8 cellular contexts compared by ENCODE assay signal in the genomic region with DNA sequence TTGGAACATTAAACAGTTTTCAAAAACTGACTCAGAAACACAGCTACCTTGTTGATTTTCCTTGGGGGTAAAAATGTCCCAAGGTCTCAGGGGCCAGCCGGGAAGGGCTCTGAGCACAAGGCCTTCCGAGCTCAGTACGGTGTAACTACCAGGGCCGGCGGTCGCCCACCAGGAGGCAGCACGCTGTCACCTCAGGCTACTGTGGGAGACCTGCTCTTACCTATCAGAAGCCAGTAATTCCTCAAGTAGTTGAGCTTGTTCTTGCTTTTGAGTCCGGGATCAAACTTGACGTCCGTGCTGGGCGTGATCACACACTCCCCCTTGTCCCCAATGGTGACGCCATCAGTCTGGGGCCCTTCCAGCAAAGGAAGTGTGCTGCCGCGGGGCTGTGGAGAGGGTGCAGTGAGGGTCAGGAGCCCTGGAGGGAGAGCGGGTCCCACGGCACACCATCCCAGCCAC. TPM values are rescaled to one million over a fixed set of nuclear protein-coding genes. Genes with fewer than 3 reads are reported as not detected.
DNase-seq lines count a peak whose midpoint lies in the region; ATAC-seq and TF ChIP-seq lines count a peak whose summit lies in the region.

No MANE protein-coding gene starts in this region.

- POLR2A ChIA-PET in WTC11 (lab: Charles Lee): interaction anchor here (0.6 to 1.7 kb wide), 6 partner anchors 21 to 102 kb away, joined by 3 to 9 read pairs (median 4); partner anchors contain the start of gene ERN1

- peaks cover 6% of the 10 kb centered on the region for H3K9me3 Mint-ChIP-seq in WTC11

- peak overlapping the region; percentile 43; the same call in 1 of the 2 replicates for H3K27ac Mint-ChIP-seq in WTC11

- ATAC-seq in WTC11 (peak; percentile 99), lower lobe of right lung (peak; percentile 92 to 94), GM18502 (IDR thresholded peaks at IDR 0.05; ENCODE audit: poor library complexity, unreplicated experiment) (no peak)
- ATAC-seq in stimulated activated naive CD8-positive, alpha-beta T cell treated with anti-CD3 and anti-CD28 coated beads, Interleukin-15, Interleukin-2, amounts not matched to agents 100 U/mL and 50 U/mL, for 24 hours: no peak

- H3K4me1 Mint-ChIP-seq in WTC11: peaks cover 12% of the 10 kb centered on the region

- DNase-seq in activated CD4-positive, CD25-positive, alpha-beta regulatory T cell (lab: John Stamatoyannopoulos, UW): peak in 3 of 4 experiments; percentile 10 to 17 (median 12)
- no peak for DNase-seq in activated CD4-positive, CD25-positive, alpha-beta regulatory T cell treated with anti-CD3 and anti-CD28 coated beads, Interleukin-2, amount 50 U/mL, for 72 hours
- peak; percentile 84 for DNase-seq in WTC11 (ENCODE audit: low spot score)
- DNase-seq in choroid plexus epithelial cell (ENCODE audit: low read depth): peak; percentile 63
- peak; percentile 90 for DNase-seq in lower lobe of right lung
- peak; percentile 61 for DNase-seq in stimulated activated naive CD8-positive, alpha-beta T cell treated with anti-CD3 and anti-CD28 coated beads, Interleukin-15, Interleukin-2, amounts not matched to agents 100 U/mL and 50 U/mL, for 24 hours
- no peak for DNase-seq in NCI-H1436 treated with DMSO at 0.1 percent for 48 hours (lab: John Stamatoyannopoulos, UW)

- H3K4me3 ChIP-seq in choroid plexus epithelial cell (ENCODE audit: low read depth, low read length): no peak overlapping the region
- peak overlapping the region; percentile 6 for H3K4me3 ChIP-seq in lower lobe of right lung

- peaks cover 98% of the 10 kb centered on the region for H3K36me3 ChIP-seq in lower lobe of right lung

- H3K4me1 ChIP-seq in lower lobe of right lung: peaks cover 26% of the 10 kb centered on the region

- TF ChIP-seq CTCF in WTC11 (IDR thresholded peaks at IDR 0.05) (peak; percentile 54; the same call in 1 of the 2 replicates), choroid plexus epithelial cell (conservative IDR thresholded peaks at IDR 0.05; ENCODE audit: low read depth, low read length) (peak; percentile 70), lower lobe of right lung (IDR thresholded peaks at IDR 0.05) (peak; percentile 71)

- peak overlapping the region; percentile 49 for H3K4me3 Mint-ChIP-seq in WTC11

- CTCF ChIA-PET in WTC11 (lab: Charles Lee): interaction anchor here (0.5 to 8.0 kb wide), 70 partner anchors 8 to 1766 kb away, joined by 3 to 364 read pairs (median 6); partner anchors contain the start of genes CD79B, CSHL1, ERN1 and GH1

- peaks cover 4% of the 10 kb centered on the region; the same call in 1 of the 2 replicates for H3K27me3 Mint-ChIP-seq in WTC11 (ENCODE audit: low read depth)

- H3K27me3 ChIP-seq in lower lobe of right lung (ENCODE audit: low read depth): no peaks in the 10 kb centered on the region

- peak overlapping the region; percentile 43 for H3K27ac ChIP-seq in lower lobe of right lung

- intact Hi-C loops in lower lobe of right lung (cut with DNase I): no loop called here

- peaks cover 6% of the 10 kb centered on the region for H3K36me3 Mint-ChIP-seq in WTC11

- no peaks in the 10 kb centered on the region for H3K9me3 ChIP-seq in lower lobe of right lung

TF ChIP-seq in WTC11, 78 proteins besides CTCF, POLR2A, EP300 and RAD21:
- TF ChIP-seq ERG (CRISPR knock-in tag; IDR thresholded peaks at IDR 0.05): no peak
- TF ChIP-seq NR1H2 (CRISPR knock-in tag; IDR thresholded peaks at IDR 0.05): no peak
- no peak for TF ChIP-seq ZSCAN18 (CRISPR knock-in tag; IDR thresholded peaks at IDR 0.05)
- no peak for TF ChIP-seq JAZF1 (CRISPR knock-in tag; IDR thresholded peaks at IDR 0.05)

RNA-seq across cellular contexts. Expression of gene ICAM2, which starts 43.4 kb away (rescaled TPM):
- total RNA-seq in WTC11 (2021) (0.33 to 0.57 TPM (median 0.44 TPM) in 3 replicates), lower lobe of right lung (69.2 TPM)

Comparison
In these comparisons a context has a peak if more than half of its experiments do, and no peak if none do; other contexts are left out.
1. DNase-seq: peak in activated CD4-positive, CD25-positive, alpha-beta regulatory T cell (3 of 4), WTC11 (single experiment), choroid plexus epithelial cell (single experiment), lower lobe of right lung (single experiment) and stimulated activated naive CD8-positive, alpha-beta T cell treated with anti-CD3 and anti-CD28 coated beads, Interleukin-15, Interleukin-2, amounts not matched to agents 100 U/mL and 50 U/mL, for 24 hours (single experiment); none in activated CD4-positive, CD25-positive, alpha-beta regulatory T cell treated with anti-CD3 and anti-CD28 coated beads, Interleukin-2, amount 50 U/mL, for 72 hours (single experiment) and NCI-H1436 treated with DMSO at 0.1 percent for 48 hours (single experiment).
2. ATAC-seq: peak in WTC11 (single experiment) and lower lobe of right lung (2 of 2); none in stimulated activated naive CD8-positive, alpha-beta T cell treated with anti-CD3 and anti-CD28 coated beads, Interleukin-15, Interleukin-2, amounts not matched to agents 100 U/mL and 50 U/mL, for 24 hours (single experiment) and GM18502 (single experiment).
3. RNA of gene ICAM2, which starts 43.4 kb away (total RNA-seq): 69.2 TPM in lower lobe of right lung (single experiment); 0.33 to 0.57 TPM in WTC11; every median in the first group is over 10 times any median in the second.
4. Peak in every context shown above with its lines, with median percentiles within 50 percentile points of each other: CTCF ChIP-seq.